Comparison of ENCODE assay signal across 9 cellular contexts in genomic region chr9:83220737-83221136, GRCh38.
DNase-seq lines count a peak whose midpoint lies in the region; ATAC-seq and TF ChIP-seq lines count a peak whose summit lies in the region.
"Had no signal": no experiment of that assay in that cellular context is flagged by ENCODE, and none has a peak within 500 bp of the region (broad histone marks: within the 10 kb centered on the region; RNA-seq: fewer than 3 reads in every experiment).

No MANE protein-coding gene starts in this region.

- DNase-seq in AG04449 (ENCODE audit: low read depth, low spot score) = peak; percentile 14
- DNase-seq in retina = no peak
- DNase-seq in SIG-M5 (lab: John Stamatoyannopoulos, UW) = no peak
- DNase-seq in GF-D8 (lab: John Stamatoyannopoulos, UW) = no peak
- no peak for DNase-seq in NCI-H2029 (lab: John Stamatoyannopoulos, UW)

- no peaks in the 10 kb centered on the region for H3K4me1 ChIP-seq in endocrine pancreas (ENCODE audit: control insufficient read depth, insufficient read depth, low read length)

- H3K27me3 ChIP-seq in endocrine pancreas (ENCODE audit: control insufficient read depth, insufficient read depth, low read length) = no peaks in the 10 kb centered on the region

- H3K36me3 ChIP-seq in endocrine pancreas (ENCODE audit: control insufficient read depth, insufficient read depth, low read length) = no peaks in the 10 kb centered on the region

- POLR2A ChIA-PET in AG04449 (lab: Yijun Ruan, JAX) = no interaction called here

- no peaks in the 10 kb centered on the region for H3K9me3 ChIP-seq in endocrine pancreas (ENCODE audit: control insufficient read depth, low read length)

- H3K4me3 ChIP-seq in AG04449 (ENCODE audit: low read depth, low read length) (no peak overlapping the region), endocrine pancreas (ENCODE audit: control insufficient read depth, insufficient read depth, low read length) (peak overlapping the region; percentile 88)
- H3K4me3 ChIP-seq: lung had no signal

- H3K9ac ChIP-seq in endocrine pancreas (ENCODE audit: control insufficient read depth, insufficient read depth, low read length) = no peak overlapping the region

- TF ChIP-seq CTCF in AG04449 (IDR thresholded peaks at IDR 0.05; ENCODE audit: insufficient read depth, low read length, missing control alignments) = no peak

- CTCF ChIA-PET in AG04449 (lab: Yijun Ruan, JAX) = interaction anchor here (0.9 to 3.1 kb wide), 17 partner anchors 10 to 691 kb away, joined by 3 to 32 read pairs (median 6); partner anchors contain the start of gene FRMD3

- ATAC-seq in GM19328 (IDR thresholded peaks at IDR 0.05; ENCODE audit: unreplicated experiment) (peak; percentile 75), HG03159 (IDR thresholded peaks at IDR 0.05; ENCODE audit: unreplicated experiment) (peak; percentile 82)
